In the genomic region with DNA sequence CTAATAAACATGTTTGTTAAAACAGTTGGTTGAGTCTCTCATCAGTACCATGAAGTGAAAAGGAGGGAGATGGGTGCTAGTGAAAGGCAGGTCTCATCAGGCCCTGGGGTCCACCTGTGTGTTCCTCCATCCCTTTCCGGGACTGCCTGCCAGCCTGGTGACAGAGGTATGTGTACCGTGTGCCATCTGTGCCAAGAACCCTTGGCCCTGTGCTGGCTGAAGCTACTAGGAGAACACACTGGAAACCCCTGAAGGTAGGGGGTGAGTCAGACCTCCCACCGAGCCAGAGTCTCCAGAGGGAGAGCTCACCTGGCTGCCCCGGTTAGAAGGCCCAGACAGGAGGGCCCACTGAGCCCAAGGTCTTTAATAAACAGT, we compare ENCODE assay signal across 1 cellular context.
TF ChIP-seq lines count a peak whose summit lies in the region.

No MANE protein-coding gene starts in this region.

TF ChIP-seq in K562, 482 proteins besides CTCF, POLR2A, EP300 and RAD21 (continued from another document and continues in another):
- TF ChIP-seq, protein P1, sequence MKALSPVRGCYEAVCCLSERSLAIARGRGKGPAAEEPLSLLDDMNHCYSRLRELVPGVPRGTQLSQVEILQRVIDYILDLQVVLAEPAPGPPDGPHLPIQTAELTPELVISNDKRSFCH (CRISPR knock-in tag; IDR thresholded peaks at IDR 0.05) = no peak
- TF ChIP-seq, protein P1 (tag; IDR thresholded peaks at IDR 0.05) = no peak
- TF ChIP-seq, protein P2, sequence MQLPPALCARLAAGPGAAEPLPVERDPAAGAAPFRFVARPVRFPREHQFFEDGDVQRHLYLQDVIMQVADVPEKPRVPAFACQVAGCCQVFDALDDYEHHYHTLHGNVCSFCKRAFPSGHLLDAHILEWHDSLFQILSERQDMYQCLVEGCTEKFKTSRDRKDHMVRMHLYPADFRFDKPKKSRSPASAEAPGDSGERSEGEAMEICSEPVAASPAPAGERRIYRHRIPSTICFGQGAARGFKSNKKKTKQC (CRISPR knock-in tag; IDR thresholded peaks at IDR 0.05) = no peak
- no peak for TF ChIP-seq HDGF (IDR thresholded peaks at IDR 0.05)
- TF ChIP-seq ZKSCAN8 (CRISPR knock-in tag; IDR thresholded peaks at IDR 0.05) = no peak
- TF ChIP-seq JUNB (CRISPR knock-in tag; conservative IDR thresholded peaks at IDR 0.05) = 0 out of 2 replicates have a peak, but pooled peaks have one; percentile 58
- TF ChIP-seq, protein P3, sequence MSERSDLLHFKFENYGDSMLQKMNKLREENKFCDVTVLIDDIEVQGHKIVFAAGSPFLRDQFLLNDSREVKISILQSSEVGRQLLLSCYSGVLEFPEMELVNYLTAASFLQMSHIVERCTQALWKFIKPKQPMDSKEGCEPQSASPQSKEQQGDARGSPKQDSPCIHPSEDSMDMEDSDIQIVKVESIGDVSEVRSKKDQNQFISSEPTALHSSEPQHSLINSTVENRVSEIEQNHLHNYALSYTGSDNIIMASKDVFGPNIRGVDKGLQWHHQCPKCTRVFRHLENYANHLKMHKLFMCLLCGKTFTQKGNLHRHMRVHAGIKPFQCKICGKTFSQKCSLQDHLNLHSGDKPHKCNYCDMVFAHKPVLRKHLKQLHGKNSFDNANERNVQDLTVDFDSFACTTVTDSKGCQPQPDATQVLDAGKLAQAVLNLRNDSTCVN (CRISPR knock-in tag; IDR thresholded peaks at IDR 0.05) = peak; percentile 67; the same call in 1 of the 2 replicates
- TF ChIP-seq, protein P4, sequence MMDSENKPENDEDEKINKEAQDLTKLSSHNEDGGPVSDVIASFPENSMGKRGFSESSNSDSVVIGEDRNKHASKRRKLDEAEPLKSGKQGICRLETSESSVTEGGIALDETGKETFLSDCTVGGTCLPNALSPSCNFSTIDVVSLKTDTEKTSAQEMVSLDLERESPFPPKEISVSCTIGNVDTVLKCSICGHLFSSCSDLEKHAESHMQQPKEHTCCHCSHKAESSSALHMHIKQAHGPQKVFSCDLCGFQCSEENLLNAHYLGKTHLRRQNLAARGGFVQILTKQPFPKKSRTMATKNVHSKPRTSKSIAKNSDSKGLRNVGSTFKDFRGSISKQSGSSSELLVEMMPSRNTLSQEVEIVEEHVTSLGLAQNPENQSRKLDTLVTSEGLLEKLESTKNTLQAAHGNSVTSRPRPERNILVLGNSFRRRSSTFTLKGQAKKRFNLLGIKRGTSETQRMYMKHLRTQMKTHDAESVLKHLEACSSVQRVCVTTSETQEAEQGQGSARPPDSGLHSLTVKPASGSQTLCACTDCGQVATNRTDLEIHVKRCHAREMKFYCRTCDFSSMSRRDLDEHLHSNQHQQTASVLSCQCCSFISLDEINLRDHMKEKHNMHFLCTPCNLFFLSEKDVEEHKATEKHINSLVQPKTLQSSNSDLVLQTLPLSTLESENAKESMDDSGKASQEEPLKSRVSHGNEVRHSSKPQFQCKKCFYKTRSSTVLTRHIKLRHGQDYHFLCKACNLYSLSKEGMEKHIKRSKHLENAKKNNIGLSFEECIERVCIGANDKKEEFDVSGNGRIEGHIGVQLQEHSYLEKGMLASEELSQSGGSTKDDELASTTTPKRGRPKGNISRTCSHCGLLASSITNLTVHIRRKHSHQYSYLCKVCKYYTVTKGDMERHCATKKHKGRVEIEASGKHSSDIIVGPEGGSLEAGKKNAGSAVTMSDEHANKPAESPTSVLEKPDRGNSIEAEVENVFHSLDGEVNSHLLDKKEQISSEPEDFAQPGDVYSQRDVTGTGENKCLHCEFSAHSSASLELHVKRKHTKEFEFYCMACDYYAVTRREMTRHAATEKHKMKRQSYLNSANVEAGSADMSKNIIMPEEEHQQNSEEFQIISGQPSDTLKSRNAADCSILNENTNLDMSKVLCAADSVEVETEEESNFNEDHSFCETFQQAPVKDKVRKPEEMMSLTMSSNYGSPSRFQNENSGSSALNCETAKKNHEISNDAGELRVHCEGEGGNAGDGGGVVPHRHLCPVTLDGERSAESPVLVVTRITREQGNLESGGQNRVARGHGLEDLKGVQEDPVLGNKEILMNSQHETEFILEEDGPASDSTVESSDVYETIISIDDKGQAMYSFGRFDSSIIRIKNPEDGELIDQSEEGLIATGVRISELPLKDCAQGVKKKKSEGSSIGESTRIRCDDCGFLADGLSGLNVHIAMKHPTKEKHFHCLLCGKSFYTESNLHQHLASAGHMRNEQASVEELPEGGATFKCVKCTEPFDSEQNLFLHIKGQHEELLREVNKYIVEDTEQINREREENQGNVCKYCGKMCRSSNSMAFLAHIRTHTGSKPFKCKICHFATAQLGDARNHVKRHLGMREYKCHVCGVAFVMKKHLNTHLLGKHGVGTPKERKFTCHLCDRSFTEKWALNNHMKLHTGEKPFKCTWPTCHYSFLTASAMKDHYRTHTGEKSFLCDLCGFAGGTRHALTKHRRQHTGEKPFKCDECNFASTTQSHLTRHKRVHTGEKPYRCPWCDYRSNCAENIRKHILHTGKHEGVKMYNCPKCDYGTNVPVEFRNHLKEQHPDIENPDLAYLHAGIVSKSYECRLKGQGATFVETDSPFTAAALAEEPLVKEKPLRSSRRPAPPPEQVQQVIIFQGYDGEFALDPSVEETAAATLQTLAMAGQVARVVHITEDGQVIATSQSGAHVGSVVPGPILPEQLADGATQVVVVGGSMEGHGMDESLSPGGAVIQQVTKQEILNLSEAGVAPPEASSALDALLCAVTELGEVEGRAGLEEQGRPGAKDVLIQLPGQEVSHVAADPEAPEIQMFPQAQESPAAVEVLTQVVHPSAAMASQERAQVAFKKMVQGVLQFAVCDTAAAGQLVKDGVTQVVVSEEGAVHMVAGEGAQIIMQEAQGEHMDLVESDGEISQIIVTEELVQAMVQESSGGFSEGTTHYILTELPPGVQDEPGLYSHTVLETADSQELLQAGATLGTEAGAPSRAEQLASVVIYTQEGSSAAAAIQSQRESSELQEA (IDR thresholded peaks at IDR 0.05; ENCODE audit: low read depth) = no peak
- TF ChIP-seq SIRT6 (IDR thresholded peaks at IDR 0.05; ENCODE audit: low read depth, low read length) = peak; percentile 96
- TF ChIP-seq, protein P5, sequence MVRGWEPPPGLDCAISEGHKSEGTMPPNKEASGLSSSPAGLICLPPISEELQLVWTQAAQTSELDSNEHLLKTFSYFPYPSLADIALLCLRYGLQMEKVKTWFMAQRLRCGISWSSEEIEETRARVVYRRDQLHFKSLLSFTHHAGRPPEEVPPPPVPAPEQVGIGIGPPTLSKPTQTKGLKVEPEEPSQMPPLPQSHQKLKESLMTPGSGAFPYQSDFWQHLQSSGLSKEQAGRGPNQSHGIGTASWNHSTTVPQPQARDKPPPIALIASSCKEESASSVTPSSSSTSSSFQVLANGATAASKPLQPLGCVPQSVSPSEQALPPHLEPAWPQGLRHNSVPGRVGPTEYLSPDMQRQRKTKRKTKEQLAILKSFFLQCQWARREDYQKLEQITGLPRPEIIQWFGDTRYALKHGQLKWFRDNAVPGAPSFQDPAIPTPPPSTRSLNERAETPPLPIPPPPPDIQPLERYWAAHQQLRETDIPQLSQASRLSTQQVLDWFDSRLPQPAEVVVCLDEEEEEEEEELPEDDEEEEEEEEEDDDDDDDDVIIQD (CRISPR knock-in tag; IDR thresholded peaks at IDR 0.05) = no peak; the same call in 1 of the 2 replicates
- no peak for TF ChIP-seq MAFG (tag; conservative IDR thresholded peaks at IDR 0.05)
- no peak for TF ChIP-seq NCOA1 (IDR thresholded peaks at IDR 0.05; ENCODE audit: low read depth)
- TF ChIP-seq, protein P6, sequence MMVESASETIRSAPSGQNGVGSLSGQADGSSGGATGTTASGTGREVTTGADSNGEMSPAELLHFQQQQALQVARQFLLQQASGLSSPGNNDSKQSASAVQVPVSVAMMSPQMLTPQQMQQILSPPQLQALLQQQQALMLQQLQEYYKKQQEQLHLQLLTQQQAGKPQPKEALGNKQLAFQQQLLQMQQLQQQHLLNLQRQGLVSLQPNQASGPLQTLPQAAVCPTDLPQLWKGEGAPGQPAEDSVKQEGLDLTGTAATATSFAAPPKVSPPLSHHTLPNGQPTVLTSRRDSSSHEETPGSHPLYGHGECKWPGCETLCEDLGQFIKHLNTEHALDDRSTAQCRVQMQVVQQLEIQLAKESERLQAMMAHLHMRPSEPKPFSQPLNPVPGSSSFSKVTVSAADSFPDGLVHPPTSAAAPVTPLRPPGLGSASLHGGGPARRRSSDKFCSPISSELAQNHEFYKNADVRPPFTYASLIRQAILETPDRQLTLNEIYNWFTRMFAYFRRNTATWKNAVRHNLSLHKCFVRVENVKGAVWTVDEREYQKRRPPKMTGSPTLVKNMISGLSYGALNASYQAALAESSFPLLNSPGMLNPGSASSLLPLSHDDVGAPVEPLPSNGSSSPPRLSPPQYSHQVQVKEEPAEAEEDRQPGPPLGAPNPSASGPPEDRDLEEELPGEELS (CRISPR knock-in tag; IDR thresholded peaks at IDR 0.05; ENCODE audit: borderline replicate concordance) = no peak
- TF ChIP-seq, protein P7, sequence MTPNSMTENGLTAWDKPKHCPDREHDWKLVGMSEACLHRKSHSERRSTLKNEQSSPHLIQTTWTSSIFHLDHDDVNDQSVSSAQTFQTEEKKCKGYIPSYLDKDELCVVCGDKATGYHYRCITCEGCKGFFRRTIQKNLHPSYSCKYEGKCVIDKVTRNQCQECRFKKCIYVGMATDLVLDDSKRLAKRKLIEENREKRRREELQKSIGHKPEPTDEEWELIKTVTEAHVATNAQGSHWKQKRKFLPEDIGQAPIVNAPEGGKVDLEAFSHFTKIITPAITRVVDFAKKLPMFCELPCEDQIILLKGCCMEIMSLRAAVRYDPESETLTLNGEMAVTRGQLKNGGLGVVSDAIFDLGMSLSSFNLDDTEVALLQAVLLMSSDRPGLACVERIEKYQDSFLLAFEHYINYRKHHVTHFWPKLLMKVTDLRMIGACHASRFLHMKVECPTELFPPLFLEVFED (CRISPR knock-in tag; conservative IDR thresholded peaks at IDR 0.05) = peak; percentile 91
- no peak for TF ChIP-seq SMARCA4 (IDR thresholded peaks at IDR 0.05)
- TF ChIP-seq FOXM1 (IDR thresholded peaks at IDR 0.05; ENCODE audit: low read depth) = no peak
- peak; percentile 69; the same call in 1 of the 2 replicates for TF ChIP-seq FOXM1 (CRISPR knock-in tag; IDR thresholded peaks at IDR 0.05; ENCODE audit: low read depth)
- TF ChIP-seq ELF1 (tag; IDR thresholded peaks at IDR 0.05) = no peak
- TF ChIP-seq NUFIP1 (IDR thresholded peaks at IDR 0.05; ENCODE audit: partially characterized antibody) = no peak
- TF ChIP-seq TEAD1 (CRISPR knock-in tag; IDR thresholded peaks at IDR 0.05) = no peak; a peak in 1 of 4 replicates
- TF ChIP-seq MXI1 (IDR thresholded peaks at IDR 0.05; ENCODE audit: low read depth, low read length) = no peak
- TF ChIP-seq ZEB2 (IDR thresholded peaks at IDR 0.05) = no peak
- TF ChIP-seq ZNF431 (CRISPR knock-in tag; IDR thresholded peaks at IDR 0.05) = no peak
- TF ChIP-seq, protein P8, sequence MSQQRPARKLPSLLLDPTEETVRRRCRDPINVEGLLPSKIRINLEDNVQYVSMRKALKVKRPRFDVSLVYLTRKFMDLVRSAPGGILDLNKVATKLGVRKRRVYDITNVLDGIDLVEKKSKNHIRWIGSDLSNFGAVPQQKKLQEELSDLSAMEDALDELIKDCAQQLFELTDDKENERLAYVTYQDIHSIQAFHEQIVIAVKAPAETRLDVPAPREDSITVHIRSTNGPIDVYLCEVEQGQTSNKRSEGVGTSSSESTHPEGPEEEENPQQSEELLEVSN (IDR thresholded peaks at IDR 0.05; ENCODE audit: borderline replicate concordance in 1 of 2, extremely low read depth in 1 of 2, insufficient read depth in 1 of 2, insufficient read length in 1 of 2, low read depth in 1 of 2, low read length in 1 of 2, poor library complexity in 1 of 2, severe bottlenecking in 1 of 2) = no peak
- TF ChIP-seq TEAD4 (IDR thresholded peaks at IDR 0.05; ENCODE audit: low read length) = no peak
- TF ChIP-seq TEAD4 (CRISPR knock-in tag; IDR thresholded peaks at IDR 0.05; ENCODE audit: borderline replicate concordance) = no peak
- no peak for TF ChIP-seq PTRF (tag; IDR thresholded peaks at IDR 0.05)
- no peak for TF ChIP-seq ILF3 (IDR thresholded peaks at IDR 0.05; ENCODE audit: borderline replicate concordance)
- TF ChIP-seq POU5F1 (IDR thresholded peaks at IDR 0.05; ENCODE audit: borderline replicate concordance, low read depth, low read length, partially characterized antibody) = no peak
- TF ChIP-seq MTA3 (IDR thresholded peaks at IDR 0.05; ENCODE audit: borderline replicate concordance) = no peak
- TF ChIP-seq, protein P9, sequence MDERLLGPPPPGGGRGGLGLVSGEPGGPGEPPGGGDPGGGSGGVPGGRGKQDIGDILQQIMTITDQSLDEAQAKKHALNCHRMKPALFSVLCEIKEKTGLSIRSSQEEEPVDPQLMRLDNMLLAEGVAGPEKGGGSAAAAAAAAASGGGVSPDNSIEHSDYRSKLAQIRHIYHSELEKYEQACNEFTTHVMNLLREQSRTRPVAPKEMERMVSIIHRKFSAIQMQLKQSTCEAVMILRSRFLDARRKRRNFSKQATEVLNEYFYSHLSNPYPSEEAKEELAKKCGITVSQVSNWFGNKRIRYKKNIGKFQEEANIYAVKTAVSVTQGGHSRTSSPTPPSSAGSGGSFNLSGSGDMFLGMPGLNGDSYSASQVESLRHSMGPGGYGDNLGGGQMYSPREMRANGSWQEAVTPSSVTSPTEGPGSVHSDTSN (CRISPR knock-in tag; IDR thresholded peaks at IDR 0.05; ENCODE audit: low read depth) = no peak
- TF ChIP-seq, protein P9 (tag; conservative IDR thresholded peaks at IDR 0.05; ENCODE audit: low read depth) = no peak
- no peak for TF ChIP-seq CHD4 (IDR thresholded peaks at IDR 0.05; ENCODE audit: insufficient read depth, insufficient replicate concordance, low read depth, low read length, poor library complexity, severe bottlenecking)
- TF ChIP-seq LCOR (CRISPR knock-in tag; IDR thresholded peaks at IDR 0.05) = no peak
- TF ChIP-seq CCAR2 (IDR thresholded peaks at IDR 0.05; ENCODE audit: low read depth, low read length) = no peak
- TF ChIP-seq, protein P10, sequence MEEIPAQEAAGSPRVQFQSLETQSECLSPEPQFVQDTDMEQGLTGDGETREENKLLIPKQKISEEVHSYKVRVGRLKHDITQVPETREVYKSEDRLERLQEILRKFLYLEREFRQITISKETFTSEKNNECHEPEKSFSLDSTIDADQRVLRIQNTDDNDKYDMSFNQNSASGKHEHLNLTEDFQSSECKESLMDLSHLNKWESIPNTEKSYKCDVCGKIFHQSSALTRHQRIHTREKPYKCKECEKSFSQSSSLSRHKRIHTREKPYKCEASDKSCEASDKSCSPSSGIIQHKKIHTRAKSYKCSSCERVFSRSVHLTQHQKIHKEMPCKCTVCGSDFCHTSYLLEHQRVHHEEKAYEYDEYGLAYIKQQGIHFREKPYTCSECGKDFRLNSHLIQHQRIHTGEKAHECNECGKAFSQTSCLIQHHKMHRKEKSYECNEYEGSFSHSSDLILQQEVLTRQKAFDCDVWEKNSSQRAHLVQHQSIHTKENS (CRISPR knock-in tag; IDR thresholded peaks at IDR 0.05) = peak; percentile 89; the same call in 1 of the 2 replicates
